In genomic region chr4:4289930-4290850, GRCh38 we compare ENCODE assay signal across 8 cellular contexts. TPM values are rescaled to one million over a fixed set of nuclear protein-coding genes. Genes with fewer than 3 reads are reported as not detected.
A peak's percentile ranks its signal among the peaks of the same experiment; 100 is the strongest.
DNase-seq lines count a peak whose midpoint lies in the region; ATAC-seq and TF ChIP-seq lines count a peak whose summit lies in the region.

TSS of gene LYAR (minus strand) at chr4:4290154. CDS start at chr4:4283742, 6,412 bp downstream.
TSS of gene ZBTB49 (plus strand) at chr4:4290251. CDS start at chr4:4299946, 9,695 bp downstream.

- DNase-seq in GM19240 (ENCODE audit: insufficient read length, low spot score) (peak; percentile 90), NCI-H526 (lab: John Stamatoyannopoulos, UW) (peak; percentile 78 to 94), dermis blood vessel endothelial cell (peak; percentile 94)
- peak; percentile 95 to 96 for DNase-seq in activated CD4-positive, alpha-beta T cell treated with anti-CD3 and anti-CD28 coated beads, Interleukin-2, amount 50 U/mL, for 4 hours
- peak; percentile 95 to 97 for DNase-seq in stimulated activated CD4-positive, alpha-beta T cell treated with anti-CD3 and anti-CD28 coated beads, Interleukin-2, amount 100 ng/mL, for 48 hours

- peak within 1 kb of the TSS; percentile 66 to 95 for H3K9ac ChIP-seq in liver (ENCODE audit: low read depth in 1 of 2, low read length in 2 of 2)

- no peak for TF ChIP-seq RAD21 in liver (IDR thresholded peaks at IDR 0.05)

- no peak for TF ChIP-seq CTCF in C4-2B (conservative IDR thresholded peaks at IDR 0.05)
- no peak for TF ChIP-seq CTCF in liver (IDR thresholded peaks at IDR 0.05; ENCODE audit: low read depth, low read length, missing input control)

- peaks cover 0 to 10% (median 4%) of the 10 kb centered on the region in 4 donors for H3K36me3 ChIP-seq in liver (ENCODE audit: control insufficient read depth in 4 of 4, insufficient read depth in 3 of 4, low read depth in 1 of 4, low read length in 3 of 4)

- no peaks in the 10 kb centered on the region for H3K9me3 ChIP-seq in liver (ENCODE audit: control insufficient read depth in 4 of 4, low read length in 3 of 4)

- H3K27ac ChIP-seq in C4-2B (peak within 1 kb of the TSS; percentile 88), liver (ENCODE audit: low read depth in 1 of 2, low read length in 2 of 2) (peak within 1 kb of the TSS; percentile 47 to 72)

- peak within 1 kb of the TSS; percentile 85 to 96 (median 93) for H3K4me3 ChIP-seq in liver (ENCODE audit: low read depth in 1 of 3, low read length in 3 of 3)

- ATAC-seq in HG03457 (IDR thresholded peaks at IDR 0.05; ENCODE audit: unreplicated experiment), result peak; percentile 80

- peaks cover 6 to 24% (median 22%) of the 10 kb centered on the region in 4 donors for H3K4me1 ChIP-seq in liver (ENCODE audit: control insufficient read depth in 4 of 4, insufficient read depth in 4 of 4, low read length in 3 of 4)

- WGBS in liver, result under 1% methylated on average over 78 of the region's 78 CpGs

- no peaks in the 10 kb centered on the region for H3K27me3 ChIP-seq in liver (ENCODE audit: control insufficient read depth in 4 of 4, insufficient read depth in 4 of 4, low read length in 3 of 4)

TF ChIP-seq in liver, 16 proteins besides CTCF, POLR2A, EP300 and RAD21:
- TF ChIP-seq EGR1 (IDR thresholded peaks at IDR 0.05; ENCODE audit: low read depth in 2 of 2) (peak in 1 of 2 donors; percentile 21), FOXA2 (IDR thresholded peaks at IDR 0.05) (no peak), SP1 (IDR thresholded peaks at IDR 0.05) (peak; percentile 57), NR2F2 (IDR thresholded peaks at IDR 0.05) (no peak), RXRA (IDR thresholded peaks at IDR 0.05) (no peak), JUND (IDR thresholded peaks at IDR 0.05) (no peak), FOXA1 (IDR thresholded peaks at IDR 0.05) (no peak), YY1 (IDR thresholded peaks at IDR 0.05) (no peak), ATF3 (IDR thresholded peaks at IDR 0.05) (no peak), TAF1 (conservative IDR thresholded peaks at IDR 0.05) (no peak), MAX (IDR thresholded peaks at IDR 0.05) (peak; percentile 37), HNF4G (IDR thresholded peaks at IDR 0.05) (no peak), GABPA (IDR thresholded peaks at IDR 0.05 in 1 of 2, conservative IDR thresholded peaks at IDR 0.05 in 1 of 2) (peak; percentile 79 to 96), ZBTB33 (IDR thresholded peaks at IDR 0.05) (no peak), HNF4A (conservative IDR thresholded peaks at IDR 0.05) (no peak), REST (IDR thresholded peaks at IDR 0.05) (no peak)

RNA-seq across cellular contexts. Expression of gene LYAR, which starts in this region (rescaled TPM):
- total RNA-seq in dermis blood vessel endothelial cell, result 18.2 and 18.9 TPM in 2 replicates
- total RNA-seq in liver, result 1 to 10 TPM; 3.9 to 4.8 TPM
- 1 to 10 TPM; 4.5 to 5.0 TPM for polyA plus RNA-seq in liver

RNA-seq across cellular contexts. Expression of gene ZBTB49, which starts in this region (rescaled TPM):
- total RNA-seq in dermis blood vessel endothelial cell (4.0 and 4.1 TPM in 2 replicates), liver (1 to 10 TPM; 2.3 to 3.8 TPM)
- polyA plus RNA-seq in liver, result 1 to 10 TPM; 1.3 to 1.7 TPM

Comparison
In these comparisons a context has a peak if more than half of its experiments do, and no peak if none do; other contexts are left out.
1. Peak in every context shown above with its lines: DNase-seq, ATAC-seq, H3K4me3 ChIP-seq and H3K27ac ChIP-seq.